ENCODE assay signal across 14 cellular contexts in the genomic region with DNA sequence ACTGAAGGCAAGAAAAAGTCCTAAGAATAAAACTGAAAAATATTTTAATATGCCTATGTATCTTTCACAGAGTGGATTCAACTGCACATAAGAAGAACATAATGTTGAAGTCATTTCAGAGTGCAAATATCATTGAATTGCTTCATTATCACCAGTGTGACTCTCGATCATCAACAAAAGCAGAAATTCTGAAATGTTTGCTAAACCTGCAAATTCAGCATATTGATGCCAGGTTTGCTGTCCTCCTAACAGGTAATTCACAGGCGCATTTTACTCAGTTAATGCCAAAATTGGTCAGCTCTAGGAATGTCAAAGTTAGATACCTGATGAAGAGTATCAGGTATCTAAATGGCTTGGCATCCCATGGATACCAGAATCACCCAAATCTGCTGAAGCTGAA. TPM values are rescaled to one million over a fixed set of nuclear protein-coding genes. Genes with fewer than 3 reads are reported as not detected.
DNase-seq lines count a peak whose midpoint lies in the region; ATAC-seq and TF ChIP-seq lines count a peak whose summit lies in the region.
"Had no signal": no experiment of that assay in that cellular context is flagged by ENCODE, and none has a peak within 500 bp of the region (broad histone marks: within the 10 kb centered on the region; RNA-seq: fewer than 3 reads in every experiment).

No MANE protein-coding gene starts in this region.

- H3K9me3 ChIP-seq in cardiac muscle cell (ENCODE audit: low read depth) (no peaks in the 10 kb centered on the region), T-helper 17 cell (ENCODE audit: control insufficient read depth, low read length, poor library complexity, severe bottlenecking) (no peaks in the 10 kb centered on the region)
- no peaks in the 10 kb centered on the region for H3K9me3 ChIP-seq in CD4-positive, alpha-beta T cell (ENCODE audit: control insufficient read depth, low read length)
- H3K9me3 ChIP-seq: BE2C had no signal

- no peaks in the 10 kb centered on the region for H3K27me3 Mint-ChIP-seq in CD4-positive, alpha-beta T cell
- H3K27me3 Mint-ChIP-seq in T-helper 17 cell (no peaks in the 10 kb centered on the region), nephron progenitor cell (ENCODE audit: low read depth, poor library complexity) (no peaks in the 10 kb centered on the region)
- H3K27me3 Mint-ChIP-seq: CD8-positive, alpha-beta memory T cell had no signal

- H3K4me1 ChIP-seq in cardiac muscle cell (ENCODE audit: low read depth), result no peaks in the 10 kb centered on the region
- H3K4me1 ChIP-seq: BE2C had no signal

- peaks cover 92% of the 10 kb centered on the region for H3K36me3 Mint-ChIP-seq in CD4-positive, alpha-beta T cell (ENCODE audit: low read depth)
- peaks cover 12% of the 10 kb centered on the region for H3K36me3 Mint-ChIP-seq in T-helper 17 cell (ENCODE audit: low read depth)
- peaks cover 76% of the 10 kb centered on the region for H3K36me3 Mint-ChIP-seq in nephron progenitor cell (ENCODE audit: low read depth)

- CTCF ChIA-PET in CD4-positive, alpha-beta T cell (lab: Charles Lee), result no interaction called here

- H3K27ac ChIP-seq in cardiac muscle cell, result peak overlapping the region; percentile 16
- no peak overlapping the region for H3K27ac ChIP-seq in CD4-positive, alpha-beta T cell (ENCODE audit: low read depth, low read length)

- peaks cover 75% of the 10 kb centered on the region for H3K36me3 ChIP-seq in cardiac muscle cell

- H3K4me1 Mint-ChIP-seq in CD4-positive, alpha-beta T cell (ENCODE audit: low read depth), result peaks cover 17% of the 10 kb centered on the region
- H3K4me1 Mint-ChIP-seq in T-helper 17 cell, result peaks cover 6% of the 10 kb centered on the region
- peaks cover 5% of the 10 kb centered on the region for H3K4me1 Mint-ChIP-seq in nephron progenitor cell
- H3K4me1 Mint-ChIP-seq: GM23338 had no signal

- intact Hi-C loops in left cardiac atrium (cut with DNase I), result no loop called here
- intact Hi-C loops in CD4-positive, alpha-beta T cell (cut with DNase I, micrococcal nuclease), result no loop called here

- H3K27me3 ChIP-seq in cardiac muscle cell, result no peaks in the 10 kb centered on the region
- no peaks in the 10 kb centered on the region for H3K27me3 ChIP-seq in CD4-positive, alpha-beta T cell (ENCODE audit: control insufficient read depth, insufficient read depth, low read length)
- H3K27me3 ChIP-seq: BE2C had no signal

- H3K9me3 Mint-ChIP-seq in CD4-positive, alpha-beta T cell, result no peaks in the 10 kb centered on the region
- H3K9me3 Mint-ChIP-seq in nephron progenitor cell, result no peaks in the 10 kb centered on the region
- H3K9me3 Mint-ChIP-seq: CD8-positive, alpha-beta memory T cell; GM23338 had no signal

- no peak overlapping the region for H3K4me3 ChIP-seq in cardiac muscle cell
- H3K4me3 ChIP-seq: GM23338 had no signal

- no peak overlapping the region for H3K4me3 Mint-ChIP-seq in CD4-positive, alpha-beta T cell
- H3K4me3 Mint-ChIP-seq in T-helper 17 cell (no peak overlapping the region), nephron progenitor cell (no peak overlapping the region)
- H3K4me3 Mint-ChIP-seq: CD8-positive, alpha-beta memory T cell; GM23338 had no signal

- peak overlapping the region; percentile 14 for H3K27ac Mint-ChIP-seq in CD4-positive, alpha-beta T cell
- H3K27ac Mint-ChIP-seq in T-helper 17 cell (peak overlapping the region; percentile 65), nephron progenitor cell (peak overlapping the region; percentile 69)
- H3K27ac Mint-ChIP-seq: GM23338 had no signal

- POLR2A ChIA-PET in CD4-positive, alpha-beta T cell (lab: Charles Lee), result no interaction called here

- TF ChIP-seq CTCF in cardiac muscle cell (IDR thresholded peaks at IDR 0.05; ENCODE audit: low read depth, low read length), result no peak
- TF ChIP-seq CTCF in CD4-positive, alpha-beta T cell (IDR thresholded peaks at IDR 0.05), result no peak
- no peak for TF ChIP-seq CTCF in nephron progenitor cell (IDR thresholded peaks at IDR 0.05)

- DNase-seq in cardiac muscle cell (ENCODE audit: low read depth in 1 of 2, low spot score in 1 of 2) (no peak), left cardiac atrium (no peak), T-helper 17 cell (no peak), nephron progenitor cell (no peak)
- DNase-seq in CD4-positive, alpha-beta T cell, result no peak
- DNase-seq: BE2C; CD8-positive, alpha-beta memory T cell; DMS53; GF-D8; H7 had no signal

- ATAC-seq in left cardiac atrium (no peak), T-helper 17 cell (no peak), GM19397 (IDR thresholded peaks at IDR 0.05; ENCODE audit: unreplicated experiment) (no peak), GM19467 (IDR thresholded peaks at IDR 0.05; ENCODE audit: unreplicated experiment) (no peak), GM21515 (IDR thresholded peaks at IDR 0.05; ENCODE audit: unreplicated experiment) (no peak)
- ATAC-seq in CD4-positive, alpha-beta T cell (ENCODE audit: poor library complexity), result no peak
- ATAC-seq: GM23338 had no signal

RNA-seq across cellular contexts. Expression of gene GDI2, which starts 52.0 kb away (rescaled TPM):
- total RNA-seq in cardiac muscle cell (218 and 234 TPM in 2 replicates), left cardiac atrium (100 to 1,000 TPM; 107 to 120 TPM), T-helper 17 cell (100 to 1,000 TPM in 1 of 2 donors, 10 to 100 TPM in 1; 95.5 to 109 TPM)
- 182 and 230 TPM in 2 replicates for polyA plus RNA-seq in cardiac muscle cell
- 10 to 100 TPM; 78.1 to 82.3 TPM for total RNA-seq in CD4-positive, alpha-beta T cell

Comparison
In these comparisons a context has a peak if more than half of its experiments do, and no peak if none do; other contexts are left out.
1. H3K27ac Mint-ChIP-seq: peak in every context shown above with its lines; median percentile 69 in nephron progenitor cell; 65 in T-helper 17 cell; 14 in CD4-positive, alpha-beta T cell.